8 cellular contexts compared by ENCODE assay signal in genomic region chr21:41878831-41879189, GRCh38. TPM values are rescaled to one million over a fixed set of nuclear protein-coding genes. Genes with fewer than 3 reads are reported as not detected.
DNase-seq lines count a peak whose midpoint lies in the region; ATAC-seq and TF ChIP-seq lines count a peak whose summit lies in the region.

No MANE protein-coding gene starts in this region.

- TF ChIP-seq POLR2A in uterus (IDR thresholded peaks at IDR 0.05) = no peak

- peaks cover 19% of the 10 kb centered on the region for H3K4me1 Mint-ChIP-seq in GM23338
- peaks cover 31% of the 10 kb centered on the region for H3K4me1 Mint-ChIP-seq in activated naive CD8-positive, alpha-beta T cell treated with anti-CD3 and anti-CD28 coated beads, Interleukin-2, amount 50 U/mL, for 24 hours

- H3K79me2 ChIP-seq in GM23338 (replicated peaks; ENCODE audit: insufficient read depth) (peaks cover 32% of the 10 kb centered on the region), Loucy (ENCODE audit: insufficient read depth, low read length) (peaks cover 60% of the 10 kb centered on the region), SU-DHL-6 (ENCODE audit: insufficient read depth, low read length) (peaks cover 21% of the 10 kb centered on the region; the same call in 1 of the 2 replicates)

- H3K9ac ChIP-seq in Loucy (ENCODE audit: low read depth, low read length, poor library complexity, severe bottlenecking) (peak overlapping the region; percentile 92), SU-DHL-6 (ENCODE audit: low read length) (peak overlapping the region; percentile 89)

- DNase-seq in ELR (ENCODE audit: low read depth) = peak; percentile 84
- peak; percentile 89 for DNase-seq in GM23338 (ENCODE audit: low spot score)
- peak; percentile 79 for DNase-seq in activated naive CD8-positive, alpha-beta T cell treated with anti-CD3 and anti-CD28 coated beads, Interleukin-2, amount 50 U/mL, for 24 hours
- peak; percentile 86 for DNase-seq in left ventricle myocardium inferior
- DNase-seq in putamen (ENCODE audit: low spot score) = peak; percentile 69
- peak; percentile 79 to 81 for DNase-seq in uterus

- H3K27me3 ChIP-seq in GM23338 (ENCODE audit: insufficient read depth) (no peaks in the 10 kb centered on the region), Loucy (ENCODE audit: insufficient read depth, low read length, poor library complexity, severe bottlenecking) (no peaks in the 10 kb centered on the region), SU-DHL-6 (ENCODE audit: low read length) (no peaks in the 10 kb centered on the region), left ventricle myocardium inferior (ENCODE audit: low read depth) (no peaks in the 10 kb centered on the region), uterus (no peaks in the 10 kb centered on the region)

- H3K27ac ChIP-seq in GM23338 (ENCODE audit: low read depth) (no peak overlapping the region), SU-DHL-6 (ENCODE audit: low read depth, low read length) (peak overlapping the region; percentile 97), left ventricle myocardium inferior (replicated peaks) (peak overlapping the region; percentile 86), uterus (peak overlapping the region; percentile 78 to 94)

- H3K9me2 ChIP-seq in GM23338 (ENCODE audit: insufficient read depth) = no peaks in the 10 kb centered on the region
- H3K9me2 ChIP-seq in Loucy (replicated peaks; ENCODE audit: low read depth, low read length) = no peaks in the 10 kb centered on the region
- H3K9me2 ChIP-seq in SU-DHL-6 (replicated peaks; ENCODE audit: insufficient read depth, low read length) = no peaks in the 10 kb centered on the region

- no peaks in the 10 kb centered on the region for H3K9me3 ChIP-seq in Loucy (ENCODE audit: insufficient read depth, low read depth, low read length)
- no peaks in the 10 kb centered on the region for H3K9me3 ChIP-seq in SU-DHL-6 (ENCODE audit: insufficient read depth, low read length)
- no peaks in the 10 kb centered on the region for H3K9me3 ChIP-seq in left ventricle myocardium inferior (replicated peaks)
- no peaks in the 10 kb centered on the region for H3K9me3 ChIP-seq in uterus

- H3K4me3 ChIP-seq in GM23338 (peak overlapping the region; percentile 90), Loucy (ENCODE audit: low read length, poor library complexity, severe bottlenecking) (peak overlapping the region; percentile 83), SU-DHL-6 (ENCODE audit: insufficient read depth, low read length, poor library complexity, severe bottlenecking) (peak overlapping the region; percentile 88), left ventricle myocardium inferior (peak overlapping the region; percentile 92), uterus (peak overlapping the region; percentile 72 to 89)

- peak; percentile 24 for ATAC-seq in GM23338
- ATAC-seq in activated naive CD8-positive, alpha-beta T cell treated with anti-CD3 and anti-CD28 coated beads, Interleukin-2, amount 50 U/mL, for 24 hours = peak; percentile 42

- H4K20me1 ChIP-seq in GM23338 (replicated peaks; ENCODE audit: insufficient read depth) (peaks cover 5% of the 10 kb centered on the region), Loucy (ENCODE audit: insufficient read depth, low read length, poor library complexity, severe bottlenecking) (no peaks in the 10 kb centered on the region), SU-DHL-6 (ENCODE audit: low read depth, low read length) (no peaks in the 10 kb centered on the region)

- H3F3A ChIP-seq in GM23338 (replicated peaks; ENCODE audit: low read depth) (no peaks in the 10 kb centered on the region), Loucy (ENCODE audit: low read depth) (no peaks in the 10 kb centered on the region), SU-DHL-6 (ENCODE audit: insufficient read depth) (peaks cover 58% of the 10 kb centered on the region)

- no peak overlapping the region for H3K27ac Mint-ChIP-seq in GM23338
- H3K27ac Mint-ChIP-seq in activated naive CD8-positive, alpha-beta T cell treated with anti-CD3 and anti-CD28 coated beads, Interleukin-2, amount 50 U/mL, for 24 hours = peak overlapping the region; percentile 56

- TF ChIP-seq CTCF in GM23338 (conservative IDR thresholded peaks at IDR 0.05; ENCODE audit: low read depth in 2 of 2) (no peak), Loucy (conservative IDR thresholded peaks at IDR 0.05; ENCODE audit: low read length) (no peak), SU-DHL-6 (IDR thresholded peaks at IDR 0.05; ENCODE audit: insufficient read depth, low read length, poor library complexity, severe bottlenecking) (no peak), left ventricle myocardium inferior (IDR thresholded peaks at IDR 0.05; ENCODE audit: borderline replicate concordance) (no peak), uterus (IDR thresholded peaks at IDR 0.05) (no peak)

- peaks cover 3% of the 10 kb centered on the region; the same call in 1 of the 3 replicates for H3K36me3 Mint-ChIP-seq in GM23338 (ENCODE audit: low read depth)
- peaks cover 5% of the 10 kb centered on the region for H3K36me3 Mint-ChIP-seq in activated naive CD8-positive, alpha-beta T cell treated with anti-CD3 and anti-CD28 coated beads, Interleukin-2, amount 50 U/mL, for 24 hours (ENCODE audit: low read depth)

- H3K4me1 ChIP-seq in GM23338 (ENCODE audit: insufficient read depth) = peaks cover 7% of the 10 kb centered on the region
- peaks cover 37% of the 10 kb centered on the region for H3K4me1 ChIP-seq in Loucy (ENCODE audit: insufficient read depth, low read length, poor library complexity, severe bottlenecking)
- H3K4me1 ChIP-seq in left ventricle myocardium inferior = peaks cover 22% of the 10 kb centered on the region
- H3K4me1 ChIP-seq in uterus = peaks cover 0 to 8% of the 10 kb centered on the region in 2 donors

- H3K36me3 ChIP-seq in GM23338 (ENCODE audit: insufficient read depth) = no peaks in the 10 kb centered on the region
- no peaks in the 10 kb centered on the region for H3K36me3 ChIP-seq in Loucy (ENCODE audit: insufficient read depth, low read length)
- no peaks in the 10 kb centered on the region for H3K36me3 ChIP-seq in SU-DHL-6 (ENCODE audit: low read length)
- H3K36me3 ChIP-seq in left ventricle myocardium inferior = no peaks in the 10 kb centered on the region
- H3K36me3 ChIP-seq in uterus = no peaks in the 10 kb centered on the region

- peak overlapping the region; percentile 58; the same call in 2 of the 3 replicates for H3K4me3 Mint-ChIP-seq in GM23338
- H3K4me3 Mint-ChIP-seq in activated naive CD8-positive, alpha-beta T cell treated with anti-CD3 and anti-CD28 coated beads, Interleukin-2, amount 50 U/mL, for 24 hours = peak overlapping the region; percentile 82

- H2AFZ ChIP-seq in GM23338 (no peak overlapping the region), Loucy (ENCODE audit: low read length) (no peak overlapping the region), SU-DHL-6 (ENCODE audit: low read depth, low read length, severe bottlenecking) (no peak overlapping the region)

- intact Hi-C loops in left ventricle myocardium inferior (cut with micrococcal nuclease) (no loop called here), uterus (cut with DNase I; ENCODE audit: low total_unique reads) (loop anchor here (5.0 kb wide), 1 partner anchor 73 kb away; the partner anchor contains the start of gene C2CD2)

- H3K4me2 ChIP-seq in GM23338 (no peak overlapping the region; the same call in 1 of the 2 replicates), Loucy (ENCODE audit: low read depth, low read length, poor library complexity, severe bottlenecking) (no peak overlapping the region), SU-DHL-6 (ENCODE audit: low read depth, low read length, poor library complexity, severe bottlenecking) (no peak overlapping the region)

- no peaks in the 10 kb centered on the region for H3K9me3 Mint-ChIP-seq in GM23338
- no peaks in the 10 kb centered on the region for H3K9me3 Mint-ChIP-seq in activated naive CD8-positive, alpha-beta T cell treated with anti-CD3 and anti-CD28 coated beads, Interleukin-2, amount 50 U/mL, for 24 hours

- peaks cover 5% of the 10 kb centered on the region for H3K27me3 Mint-ChIP-seq in GM23338 (ENCODE audit: insufficient read depth, low read depth, poor library complexity)
- H3K27me3 Mint-ChIP-seq in activated naive CD8-positive, alpha-beta T cell treated with anti-CD3 and anti-CD28 coated beads, Interleukin-2, amount 50 U/mL, for 24 hours = no peaks in the 10 kb centered on the region

TF ChIP-seq in GM23338, 12 proteins besides CTCF, POLR2A, EP300 and RAD21 (continues in another document):
- TF ChIP-seq ZNF114 (CRISPR knock-in tag; IDR thresholded peaks at IDR 0.05) = no peak
- TF ChIP-seq NANOG (IDR thresholded peaks at IDR 0.05; ENCODE audit: borderline replicate concordance) = no peak
- no peak for TF ChIP-seq EZH2 (IDR thresholded peaks at IDR 0.05; ENCODE audit: low read depth, unreplicated experiment)
- no peak for TF ChIP-seq CREB1 (CRISPR knock-in tag; IDR thresholded peaks at IDR 0.05; ENCODE audit: low read depth)
- no peak for TF ChIP-seq STAT1 (IDR thresholded peaks at IDR 0.05; ENCODE audit: unreplicated experiment)
- no peak for TF ChIP-seq ETS1 (IDR thresholded peaks at IDR 0.05)

RNA-seq across cellular contexts. Expression of gene PRDM15, which starts 0.3 kb away (rescaled TPM):
- 8.2 and 10.6 TPM in 2 replicates for total RNA-seq in GM23338 (2014; rRNA removed; shearing (Covaris generic))
- polyA plus RNA-seq in GM23338 (2016; fragmentation: Nextera tagmentation; extraction: Ambion mirVana) = 3.0 and 3.1 TPM in 2 replicates
- total RNA-seq in left ventricle myocardium inferior = 2.9 TPM
- total RNA-seq in uterus = 10 to 100 TPM in 1 of 4 donors, 1 to 10 TPM in 3; 5.9 to 11.0 (median 6.5) TPM
